Comparison of ENCODE assay signal across 12 cellular contexts in genomic region chr19:47020132-47020805, GRCh38. TPM values are rescaled to one million over a fixed set of nuclear protein-coding genes. Genes with fewer than 3 reads are reported as not detected.
DNase-seq lines count a peak whose midpoint lies in the region; ATAC-seq and TF ChIP-seq lines count a peak whose summit lies in the region.
"Had no signal": no experiment of that assay in that cellular context is flagged by ENCODE, and none has a peak within 500 bp of the region (broad histone marks: within the 10 kb centered on the region; RNA-seq: fewer than 3 reads in every experiment).

No MANE protein-coding gene starts in this region.

- H3K9me3 ChIP-seq in right cardiac atrium (ENCODE audit: control insufficient read depth, low read length) (no peaks in the 10 kb centered on the region), ascending aorta (no peaks in the 10 kb centered on the region)
- H3K9me3 ChIP-seq: transverse colon had no signal

- H3K27me3 ChIP-seq in right cardiac atrium (ENCODE audit: control insufficient read depth, insufficient read depth) (no peaks in the 10 kb centered on the region), ascending aorta (peaks cover 16% of the 10 kb centered on the region)

- under 1% methylated on average over 62 of the region's 62 CpGs for WGBS in right cardiac atrium

- no peaks in the 10 kb centered on the region for H3K36me3 ChIP-seq in ascending aorta
- H3K36me3 ChIP-seq: transverse colon had no signal

- intact Hi-C loops in right cardiac atrium (cut with DNase I) (no loop called here), Right ventricle myocardium inferior (cut with DNase I) (no loop called here), ascending aorta (cut with DNase I) (no loop called here)

- ATAC-seq in right cardiac atrium, result peak in 1 of 2 donors; percentile 8
- ATAC-seq in Right ventricle myocardium inferior, result no peak
- ATAC-seq in HG03108 (IDR thresholded peaks at IDR 0.05; ENCODE audit: unreplicated experiment), result no peak
- no peak for ATAC-seq in GM18511 (IDR thresholded peaks at IDR 0.05; ENCODE audit: unreplicated experiment)

- DNase-seq in right cardiac atrium (peak in 1 of 3 donors; percentile 51), Right ventricle myocardium inferior (ENCODE audit: missing footprints) (no peak), ascending aorta (ENCODE audit: low spot score in 2 of 2) (no peak), iPS-NIHi7 (ENCODE audit: extremely low spot score) (peak; percentile 30), CD1c-positive myeloid dendritic cell (ENCODE audit: extremely low spot score) (no peak), NCI-H1930 (lab: John Stamatoyannopoulos, UW) (no peak)
- DNase-seq: activated CD4-positive, alpha-beta memory T cell treated with anti-CD3 and anti-CD28 coated beads for 36 hours; left cardiac atrium; MM.1S; transverse colon had no signal

- H3K27ac ChIP-seq in right cardiac atrium (ENCODE audit: low read length), result no peak overlapping the region
- no peak overlapping the region for H3K27ac ChIP-seq in ascending aorta
- H3K27ac ChIP-seq: transverse colon had no signal

- TF ChIP-seq CTCF in ascending aorta (IDR thresholded peaks at IDR 0.05), result no peak

- peaks cover 3% of the 10 kb centered on the region for H3K4me1 ChIP-seq in right cardiac atrium (ENCODE audit: control insufficient read depth, insufficient read depth, low read length)
- H3K4me1 ChIP-seq in ascending aorta, result peaks cover 5 to 17% of the 10 kb centered on the region in 2 donors

- H3K4me3 ChIP-seq in right cardiac atrium (ENCODE audit: low read length), result peak overlapping the region; percentile 34
- H3K4me3 ChIP-seq in ascending aorta, result peak overlapping the region; percentile 54 to 56

RNA-seq across cellular contexts. Expression of gene NPAS1, which starts 0.6 kb away (rescaled TPM):
- under 1 TPM; 0.24 to 0.77 (median 0.39) TPM for total RNA-seq in right cardiac atrium
- 0.91 TPM for polyA plus RNA-seq in right cardiac atrium
- not detected for total RNA-seq in Right ventricle myocardium inferior
- not detected for total RNA-seq in ascending aorta
- total RNA-seq: activated CD4-positive, alpha-beta memory T cell treated with anti-CD3 and anti-CD28 coated beads for 36 hours had no signal

RNA-seq across cellular contexts. Expression of gene TMEM160, which starts 28.2 kb away (rescaled TPM):
- total RNA-seq in right cardiac atrium (10 to 100 TPM; 33.9 to 40.9 (median 36.2) TPM), Right ventricle myocardium inferior (27.7 TPM), ascending aorta (64.5 TPM)
- 16.2 TPM for polyA plus RNA-seq in right cardiac atrium
